ENCODE assay signal across 1 cellular context in the genomic region with DNA sequence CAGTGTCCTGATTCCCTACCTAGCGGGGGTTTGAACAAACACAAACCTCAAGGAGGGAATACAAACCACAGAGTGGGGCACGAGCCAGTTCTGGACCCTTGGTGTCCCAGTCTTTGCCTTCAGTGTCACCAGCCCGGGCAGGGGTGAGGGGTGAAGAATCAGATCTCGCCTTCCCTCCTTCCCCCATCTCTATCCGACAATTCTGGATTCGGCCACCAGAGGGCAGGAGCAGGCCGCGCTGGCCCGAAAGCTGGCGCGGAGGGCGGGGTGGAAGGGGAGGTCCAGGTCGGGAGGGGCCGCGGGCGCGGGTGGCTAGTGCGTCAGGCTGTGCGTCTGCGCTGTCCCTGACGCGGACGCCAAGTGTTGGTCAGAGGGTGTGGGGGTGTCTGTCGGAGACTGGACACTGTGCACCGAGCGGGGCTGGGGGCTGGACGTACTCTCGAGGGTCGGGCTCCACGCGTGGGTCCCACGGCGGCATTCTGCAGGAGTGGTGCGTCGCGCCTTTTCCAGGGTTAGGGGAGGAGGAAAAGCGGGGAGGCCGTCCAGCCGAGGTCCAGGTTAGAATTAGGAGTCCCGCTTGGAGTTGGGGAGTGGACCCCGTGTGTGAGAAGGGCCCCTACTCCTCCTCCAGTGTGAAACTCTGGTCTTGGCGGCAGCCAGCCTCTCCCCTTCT.
TF ChIP-seq lines count a peak whose summit lies in the region.

No MANE protein-coding gene starts in this region.

TF ChIP-seq in HepG2, 621 proteins besides CTCF, POLR2A, EP300 and RAD21 (continued from another document and continues in another):
- TF ChIP-seq, protein P1, sequence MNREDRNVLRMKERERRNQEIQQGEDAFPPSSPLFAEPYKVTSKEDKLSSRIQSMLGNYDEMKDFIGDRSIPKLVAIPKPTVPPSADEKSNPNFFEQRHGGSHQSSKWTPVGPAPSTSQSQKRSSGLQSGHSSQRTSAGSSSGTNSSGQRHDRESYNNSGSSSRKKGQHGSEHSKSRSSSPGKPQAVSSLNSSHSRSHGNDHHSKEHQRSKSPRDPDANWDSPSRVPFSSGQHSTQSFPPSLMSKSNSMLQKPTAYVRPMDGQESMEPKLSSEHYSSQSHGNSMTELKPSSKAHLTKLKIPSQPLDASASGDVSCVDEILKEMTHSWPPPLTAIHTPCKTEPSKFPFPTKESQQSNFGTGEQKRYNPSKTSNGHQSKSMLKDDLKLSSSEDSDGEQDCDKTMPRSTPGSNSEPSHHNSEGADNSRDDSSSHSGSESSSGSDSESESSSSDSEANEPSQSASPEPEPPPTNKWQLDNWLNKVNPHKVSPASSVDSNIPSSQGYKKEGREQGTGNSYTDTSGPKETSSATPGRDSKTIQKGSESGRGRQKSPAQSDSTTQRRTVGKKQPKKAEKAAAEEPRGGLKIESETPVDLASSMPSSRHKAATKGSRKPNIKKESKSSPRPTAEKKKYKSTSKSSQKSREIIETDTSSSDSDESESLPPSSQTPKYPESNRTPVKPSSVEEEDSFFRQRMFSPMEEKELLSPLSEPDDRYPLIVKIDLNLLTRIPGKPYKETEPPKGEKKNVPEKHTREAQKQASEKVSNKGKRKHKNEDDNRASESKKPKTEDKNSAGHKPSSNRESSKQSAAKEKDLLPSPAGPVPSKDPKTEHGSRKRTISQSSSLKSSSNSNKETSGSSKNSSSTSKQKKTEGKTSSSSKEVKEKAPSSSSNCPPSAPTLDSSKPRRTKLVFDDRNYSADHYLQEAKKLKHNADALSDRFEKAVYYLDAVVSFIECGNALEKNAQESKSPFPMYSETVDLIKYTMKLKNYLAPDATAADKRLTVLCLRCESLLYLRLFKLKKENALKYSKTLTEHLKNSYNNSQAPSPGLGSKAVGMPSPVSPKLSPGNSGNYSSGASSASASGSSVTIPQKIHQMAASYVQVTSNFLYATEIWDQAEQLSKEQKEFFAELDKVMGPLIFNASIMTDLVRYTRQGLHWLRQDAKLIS (CRISPR knock-in tag; IDR thresholded peaks at IDR 0.05): no peak
- TF ChIP-seq SOX13 (IDR thresholded peaks at IDR 0.05) (no peak), SOX13 (CRISPR knock-in tag; conservative IDR thresholded peaks at IDR 0.05 in 1 of 2, IDR thresholded peaks at IDR 0.05 in 1 of 2) (peak in 1 of 2 experiments; percentile 29; a peak in 1 of 4 replicates), ZNF235 (CRISPR knock-in tag; IDR thresholded peaks at IDR 0.05; ENCODE audit: borderline replicate concordance) (no peak), AHR (CRISPR knock-in tag; IDR thresholded peaks at IDR 0.05) (no peak), SP4 (CRISPR knock-in tag; IDR thresholded peaks at IDR 0.05) (no peak; the same call in 1 of the 2 replicates), SMC3 (IDR thresholded peaks at IDR 0.05; ENCODE audit: low read length) (peak; percentile 56; the same call in 1 of the 2 replicates), NR2F6 (IDR thresholded peaks at IDR 0.05) (no peak), NR2F6 (CRISPR knock-in tag; IDR thresholded peaks at IDR 0.05) (0 out of 2 replicates have a peak, but pooled peaks have one; percentile 26), SMARCE1 (IDR thresholded peaks at IDR 0.05; ENCODE audit: borderline replicate concordance) (no peak), GLI4 (CRISPR knock-in tag; IDR thresholded peaks at IDR 0.05; ENCODE audit: borderline replicate concordance) (no peak), MTA1 (CRISPR knock-in tag; IDR thresholded peaks at IDR 0.05; ENCODE audit: borderline replicate concordance) (0 out of 2 replicates have a peak, but pooled peaks have one; percentile 24), ZNF749 (CRISPR knock-in tag; IDR thresholded peaks at IDR 0.05; ENCODE audit: borderline replicate concordance) (no peak), ZNF883 (CRISPR knock-in tag; IDR thresholded peaks at IDR 0.05; ENCODE audit: not compliant biosample characterization) (no peak), NFE2 (CRISPR knock-in tag; IDR thresholded peaks at IDR 0.05) (no peak), SIX4 (CRISPR knock-in tag; IDR thresholded peaks at IDR 0.05) (peak; percentile 30; the same call in 1 of the 2 replicates), POLR2AphosphoS5 (IDR thresholded peaks at IDR 0.05; ENCODE audit: low read depth, low read length) (no peak), ATF7-NPFF (CRISPR knock-in tag; IDR thresholded peaks at IDR 0.05; ENCODE audit: low read depth) (no peak; the same call in 1 of the 2 replicates), MEF2D (CRISPR knock-in tag; IDR thresholded peaks at IDR 0.05) (no peak; the same call in 1 of the 2 replicates), FOSL1 (CRISPR knock-in tag; IDR thresholded peaks at IDR 0.05; ENCODE audit: borderline replicate concordance) (no peak), ZNF230 (CRISPR knock-in tag; IDR thresholded peaks at IDR 0.05) (no peak), YEATS2 (CRISPR knock-in tag; IDR thresholded peaks at IDR 0.05; ENCODE audit: borderline replicate concordance) (0 out of 2 replicates have a peak, but pooled peaks have one; percentile 21), NFYC (CRISPR knock-in tag; IDR thresholded peaks at IDR 0.05) (no peak), MYC (CRISPR knock-in tag; IDR thresholded peaks at IDR 0.05; ENCODE audit: borderline replicate concordance) (peak; percentile 22; the same call in 1 of the 2 replicates), BCL6 (CRISPR knock-in tag; IDR thresholded peaks at IDR 0.05) (peak; percentile 53; the same call in 1 of the 2 replicates), TARDBP (CRISPR knock-in tag; IDR thresholded peaks at IDR 0.05) (peak; percentile 68; the same call in 1 of the 2 replicates), SKI (IDR thresholded peaks at IDR 0.05; ENCODE audit: partially characterized antibody) (peak; percentile 15), ZNF660 (CRISPR knock-in tag; IDR thresholded peaks at IDR 0.05; ENCODE audit: borderline replicate concordance, low read depth) (no peak), HNRNPL (IDR thresholded peaks at IDR 0.05; ENCODE audit: low read depth, low read length) (no peak), ARNTL (CRISPR knock-in tag; IDR thresholded peaks at IDR 0.05) (no peak), ZNF652 (CRISPR knock-in tag; IDR thresholded peaks at IDR 0.05; ENCODE audit: borderline replicate concordance, low read depth) (no peak), ZNF670 (CRISPR knock-in tag; IDR thresholded peaks at IDR 0.05; ENCODE audit: borderline replicate concordance) (no peak), HIVEP1 (CRISPR knock-in tag; IDR thresholded peaks at IDR 0.05) (no peak; the same call in 1 of the 2 replicates), TP53 (CRISPR knock-in tag; conservative IDR thresholded peaks at IDR 0.05) (no peak), ATRX (CRISPR knock-in tag; IDR thresholded peaks at IDR 0.05; ENCODE audit: borderline replicate concordance) (no peak), NFKB2 (CRISPR knock-in tag; IDR thresholded peaks at IDR 0.05; ENCODE audit: borderline replicate concordance) (peak; percentile 77; the same call in 1 of the 2 replicates)
- TF ChIP-seq, protein P2, sequence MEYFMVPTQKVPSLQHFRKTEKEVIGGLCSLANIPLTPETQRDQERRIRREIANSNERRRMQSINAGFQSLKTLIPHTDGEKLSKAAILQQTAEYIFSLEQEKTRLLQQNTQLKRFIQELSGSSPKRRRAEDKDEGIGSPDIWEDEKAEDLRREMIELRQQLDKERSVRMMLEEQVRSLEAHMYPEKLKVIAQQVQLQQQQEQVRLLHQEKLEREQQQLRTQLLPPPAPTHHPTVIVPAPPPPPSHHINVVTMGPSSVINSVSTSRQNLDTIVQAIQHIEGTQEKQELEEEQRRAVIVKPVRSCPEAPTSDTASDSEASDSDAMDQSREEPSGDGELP (IDR thresholded peaks at IDR 0.05; ENCODE audit: borderline replicate concordance, low read depth): no peak
- TF ChIP-seq, protein P3, sequence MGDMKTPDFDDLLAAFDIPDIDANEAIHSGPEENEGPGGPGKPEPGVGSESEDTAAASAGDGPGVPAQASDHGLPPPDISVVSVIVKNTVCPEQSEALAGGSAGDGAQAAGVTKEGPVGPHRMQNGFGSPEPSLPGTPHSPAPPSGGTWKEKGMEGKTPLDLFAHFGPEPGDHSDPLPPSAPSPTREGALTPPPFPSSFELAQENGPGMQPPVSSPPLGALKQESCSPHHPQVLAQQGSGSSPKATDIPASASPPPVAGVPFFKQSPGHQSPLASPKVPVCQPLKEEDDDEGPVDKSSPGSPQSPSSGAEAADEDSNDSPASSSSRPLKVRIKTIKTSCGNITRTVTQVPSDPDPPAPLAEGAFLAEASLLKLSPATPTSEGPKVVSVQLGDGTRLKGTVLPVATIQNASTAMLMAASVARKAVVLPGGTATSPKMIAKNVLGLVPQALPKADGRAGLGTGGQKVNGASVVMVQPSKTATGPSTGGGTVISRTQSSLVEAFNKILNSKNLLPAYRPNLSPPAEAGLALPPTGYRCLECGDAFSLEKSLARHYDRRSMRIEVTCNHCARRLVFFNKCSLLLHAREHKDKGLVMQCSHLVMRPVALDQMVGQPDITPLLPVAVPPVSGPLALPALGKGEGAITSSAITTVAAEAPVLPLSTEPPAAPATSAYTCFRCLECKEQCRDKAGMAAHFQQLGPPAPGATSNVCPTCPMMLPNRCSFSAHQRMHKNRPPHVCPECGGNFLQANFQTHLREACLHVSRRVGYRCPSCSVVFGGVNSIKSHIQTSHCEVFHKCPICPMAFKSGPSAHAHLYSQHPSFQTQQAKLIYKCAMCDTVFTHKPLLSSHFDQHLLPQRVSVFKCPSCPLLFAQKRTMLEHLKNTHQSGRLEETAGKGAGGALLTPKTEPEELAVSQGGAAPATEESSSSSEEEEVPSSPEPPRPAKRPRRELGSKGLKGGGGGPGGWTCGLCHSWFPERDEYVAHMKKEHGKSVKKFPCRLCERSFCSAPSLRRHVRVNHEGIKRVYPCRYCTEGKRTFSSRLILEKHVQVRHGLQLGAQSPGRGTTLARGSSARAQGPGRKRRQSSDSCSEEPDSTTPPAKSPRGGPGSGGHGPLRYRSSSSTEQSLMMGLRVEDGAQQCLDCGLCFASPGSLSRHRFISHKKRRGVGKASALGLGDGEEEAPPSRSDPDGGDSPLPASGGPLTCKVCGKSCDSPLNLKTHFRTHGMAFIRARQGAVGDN (CRISPR knock-in tag; IDR thresholded peaks at IDR 0.05): peak; percentile 71
- TF ChIP-seq, protein P4, sequence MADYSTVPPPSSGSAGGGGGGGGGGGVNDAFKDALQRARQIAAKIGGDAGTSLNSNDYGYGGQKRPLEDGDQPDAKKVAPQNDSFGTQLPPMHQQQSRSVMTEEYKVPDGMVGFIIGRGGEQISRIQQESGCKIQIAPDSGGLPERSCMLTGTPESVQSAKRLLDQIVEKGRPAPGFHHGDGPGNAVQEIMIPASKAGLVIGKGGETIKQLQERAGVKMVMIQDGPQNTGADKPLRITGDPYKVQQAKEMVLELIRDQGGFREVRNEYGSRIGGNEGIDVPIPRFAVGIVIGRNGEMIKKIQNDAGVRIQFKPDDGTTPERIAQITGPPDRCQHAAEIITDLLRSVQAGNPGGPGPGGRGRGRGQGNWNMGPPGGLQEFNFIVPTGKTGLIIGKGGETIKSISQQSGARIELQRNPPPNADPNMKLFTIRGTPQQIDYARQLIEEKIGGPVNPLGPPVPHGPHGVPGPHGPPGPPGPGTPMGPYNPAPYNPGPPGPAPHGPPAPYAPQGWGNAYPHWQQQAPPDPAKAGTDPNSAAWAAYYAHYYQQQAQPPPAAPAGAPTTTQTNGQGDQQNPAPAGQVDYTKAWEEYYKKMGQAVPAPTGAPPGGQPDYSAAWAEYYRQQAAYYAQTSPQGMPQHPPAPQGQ (CRISPR knock-in tag; IDR thresholded peaks at IDR 0.05; ENCODE audit: borderline replicate concordance): no peak
- TF ChIP-seq, protein P5, sequence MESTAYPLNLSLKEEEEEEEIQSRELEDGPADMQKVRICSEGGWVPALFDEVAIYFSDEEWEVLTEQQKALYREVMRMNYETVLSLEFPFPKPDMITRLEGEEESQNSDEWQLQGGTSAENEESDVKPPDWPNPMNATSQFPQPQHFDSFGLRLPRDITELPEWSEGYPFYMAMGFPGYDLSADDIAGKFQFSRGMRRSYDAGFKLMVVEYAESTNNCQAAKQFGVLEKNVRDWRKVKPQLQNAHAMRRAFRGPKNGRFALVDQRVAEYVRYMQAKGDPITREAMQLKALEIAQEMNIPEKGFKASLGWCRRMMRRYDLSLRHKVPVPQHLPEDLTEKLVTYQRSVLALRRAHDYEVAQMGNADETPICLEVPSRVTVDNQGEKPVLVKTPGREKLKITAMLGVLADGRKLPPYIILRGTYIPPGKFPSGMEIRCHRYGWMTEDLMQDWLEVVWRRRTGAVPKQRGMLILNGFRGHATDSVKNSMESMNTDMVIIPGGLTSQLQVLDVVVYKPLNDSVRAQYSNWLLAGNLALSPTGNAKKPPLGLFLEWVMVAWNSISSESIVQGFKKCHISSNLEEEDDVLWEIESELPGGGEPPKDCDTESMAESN (CRISPR knock-in tag; conservative IDR thresholded peaks at IDR 0.05): no peak
- TF ChIP-seq, protein P6, sequence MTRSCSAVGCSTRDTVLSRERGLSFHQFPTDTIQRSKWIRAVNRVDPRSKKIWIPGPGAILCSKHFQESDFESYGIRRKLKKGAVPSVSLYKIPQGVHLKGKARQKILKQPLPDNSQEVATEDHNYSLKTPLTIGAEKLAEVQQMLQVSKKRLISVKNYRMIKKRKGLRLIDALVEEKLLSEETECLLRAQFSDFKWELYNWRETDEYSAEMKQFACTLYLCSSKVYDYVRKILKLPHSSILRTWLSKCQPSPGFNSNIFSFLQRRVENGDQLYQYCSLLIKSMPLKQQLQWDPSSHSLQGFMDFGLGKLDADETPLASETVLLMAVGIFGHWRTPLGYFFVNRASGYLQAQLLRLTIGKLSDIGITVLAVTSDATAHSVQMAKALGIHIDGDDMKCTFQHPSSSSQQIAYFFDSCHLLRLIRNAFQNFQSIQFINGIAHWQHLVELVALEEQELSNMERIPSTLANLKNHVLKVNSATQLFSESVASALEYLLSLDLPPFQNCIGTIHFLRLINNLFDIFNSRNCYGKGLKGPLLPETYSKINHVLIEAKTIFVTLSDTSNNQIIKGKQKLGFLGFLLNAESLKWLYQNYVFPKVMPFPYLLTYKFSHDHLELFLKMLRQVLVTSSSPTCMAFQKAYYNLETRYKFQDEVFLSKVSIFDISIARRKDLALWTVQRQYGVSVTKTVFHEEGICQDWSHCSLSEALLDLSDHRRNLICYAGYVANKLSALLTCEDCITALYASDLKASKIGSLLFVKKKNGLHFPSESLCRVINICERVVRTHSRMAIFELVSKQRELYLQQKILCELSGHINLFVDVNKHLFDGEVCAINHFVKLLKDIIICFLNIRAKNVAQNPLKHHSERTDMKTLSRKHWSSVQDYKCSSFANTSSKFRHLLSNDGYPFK (CRISPR knock-in tag; IDR thresholded peaks at IDR 0.05; ENCODE audit: borderline replicate concordance): peak; percentile 34; the same call in 1 of the 2 replicates
- TF ChIP-seq, protein P7, sequence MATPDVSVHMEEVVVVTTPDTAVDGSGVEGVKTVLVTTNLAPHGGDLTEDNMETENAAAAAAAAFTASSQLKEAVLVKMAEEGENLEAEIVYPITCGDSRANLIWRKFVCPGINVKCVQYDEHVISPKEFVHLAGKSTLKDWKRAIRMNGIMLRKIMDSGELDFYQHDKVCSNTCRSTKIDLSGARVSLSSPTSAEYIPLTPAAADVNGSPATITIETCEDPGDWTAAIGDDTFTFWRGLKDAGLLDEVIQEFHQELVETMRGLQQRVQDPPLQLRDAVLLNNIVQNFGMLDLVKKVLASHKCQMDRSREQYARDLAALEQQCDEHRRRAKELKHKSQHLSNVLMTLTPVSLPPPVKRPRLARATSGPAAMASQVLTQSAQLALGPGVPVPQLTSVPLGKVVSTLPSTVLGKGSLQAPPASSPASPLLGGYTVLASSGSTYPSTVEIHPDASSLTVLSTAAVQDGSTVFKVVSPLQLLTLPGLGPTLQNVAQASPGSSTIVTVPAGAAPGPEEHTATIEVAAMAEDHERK (CRISPR knock-in tag; IDR thresholded peaks at IDR 0.05; ENCODE audit: low read depth): no peak
- TF ChIP-seq, protein P8, sequence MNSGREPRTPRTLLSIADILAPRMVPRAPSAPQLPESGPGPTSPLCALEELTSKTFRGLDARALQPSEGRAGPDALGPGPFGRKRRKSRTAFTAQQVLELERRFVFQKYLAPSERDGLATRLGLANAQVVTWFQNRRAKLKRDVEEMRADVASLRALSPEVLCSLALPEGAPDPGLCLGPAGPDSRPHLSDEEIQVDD (CRISPR knock-in tag; IDR thresholded peaks at IDR 0.05; ENCODE audit: borderline replicate concordance): no peak
